Comparison of ENCODE assay signal across 21 cellular contexts in the genomic region with DNA sequence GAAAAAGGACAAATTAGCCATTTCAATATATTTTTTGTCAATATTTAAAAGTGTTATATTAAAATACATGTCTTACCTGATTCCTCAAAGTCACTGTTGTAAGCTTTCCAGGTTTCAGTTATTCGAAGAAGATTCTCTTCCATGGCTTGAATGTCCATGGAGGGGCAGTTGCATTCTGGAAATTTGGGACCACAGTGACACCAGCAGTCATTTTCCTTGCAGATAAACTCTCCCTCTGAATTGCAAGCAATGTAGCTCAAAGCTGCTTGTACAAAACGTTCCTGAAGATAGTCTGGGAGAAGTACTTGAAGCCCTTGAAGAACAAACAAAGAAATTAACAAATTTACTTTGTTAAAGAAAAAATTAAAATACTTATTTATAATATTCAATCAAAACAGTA.
"Had no signal": no experiment of that assay in that cellular context is flagged by ENCODE, and none has a peak within 500 bp of the region (broad histone marks: within the 10 kb centered on the region; RNA-seq: fewer than 3 reads in every experiment).

No MANE protein-coding gene starts in this region.

- H3K9ac ChIP-seq: neural progenitor cell had no signal

- H3K4me1 ChIP-seq: lower lobe of right lung, neural progenitor cell, prostate gland, tibial artery had no signal

- H3K27me3 ChIP-seq: neural progenitor cell, tibial artery had no signal

- H2AFZ ChIP-seq: neural progenitor cell had no signal

- H3K36me3 ChIP-seq: lower lobe of right lung, neural progenitor cell, prostate gland, tibial artery had no signal

- H3K36me3 Mint-ChIP-seq: activated CD4-positive, alpha-beta memory T cell treated with anti-CD3 and anti-CD28 coated beads for 36 hours; activated naive CD8-positive, alpha-beta T cell treated with anti-CD3 and anti-CD28 coated beads, Interleukin-2, amount 10 ng/mL, durations not matched to agents 7 days and 5 days; naive thymus-derived CD8-positive, alpha-beta T cell; neural progenitor cell had no signal

- ATAC-seq: left lobe of liver; lower lobe of right lung; naive thymus-derived CD8-positive, alpha-beta T cell had no signal

- FAIRE-seq: bronchial epithelial cell had no signal

- H3K4me3 ChIP-seq: lower lobe of right lung, neural progenitor cell, prostate gland, tibial artery had no signal

- H3K27ac Mint-ChIP-seq: activated B cell treated with CpG ODN at 0.5 μM for 24 hours; activated CD4-positive, alpha-beta memory T cell treated with anti-CD3 and anti-CD28 coated beads for 36 hours; activated naive CD8-positive, alpha-beta T cell treated with anti-CD3 and anti-CD28 coated beads, Interleukin-2, amount 10 ng/mL, durations not matched to agents 7 days and 5 days; naive thymus-derived CD8-positive, alpha-beta T cell; neural progenitor cell; stimulated activated naive CD8-positive, alpha-beta T cell treated with anti-CD3 and anti-CD28 coated beads, Interleukin-15, Interleukin-2, amounts not matched to agents 100 ng/mL and 50 ng/mL, for 24 hours; T-helper 1 cell treated with Interleukin-12 subunit alpha and Interleukin-12 subunit beta and Interleukin-4 antibody, amounts not matched to agents 30 μg/mL and 1 μg/mL, for 36 hours had no signal

- H3K9me3 Mint-ChIP-seq: activated B cell treated with CpG ODN at 0.5 μM for 24 hours, neural progenitor cell had no signal

- H3K4me3 Mint-ChIP-seq: activated B cell treated with CpG ODN at 0.5 μM for 24 hours; activated CD4-positive, alpha-beta memory T cell treated with anti-CD3 and anti-CD28 coated beads for 36 hours; activated naive CD8-positive, alpha-beta T cell treated with anti-CD3 and anti-CD28 coated beads, Interleukin-2, amount 10 ng/mL, durations not matched to agents 7 days and 5 days; naive thymus-derived CD8-positive, alpha-beta T cell; neural progenitor cell; stimulated activated naive CD8-positive, alpha-beta T cell treated with anti-CD3 and anti-CD28 coated beads, Interleukin-15, Interleukin-2, amounts not matched to agents 100 ng/mL and 50 ng/mL, for 24 hours; T-helper 1 cell treated with Interleukin-12 subunit alpha and Interleukin-12 subunit beta and Interleukin-4 antibody, amounts not matched to agents 30 μg/mL and 1 μg/mL, for 36 hours had no signal

- H3K27ac ChIP-seq: epithelial cell of prostate, lower lobe of right lung, neural progenitor cell, prostate gland, tibial artery had no signal

- H3K4me2 ChIP-seq: neural progenitor cell had no signal

- H3K9me3 ChIP-seq: lower lobe of right lung, prostate gland, tibial artery had no signal

- H3K27me3 Mint-ChIP-seq: activated B cell treated with CpG ODN at 0.5 μM for 24 hours; activated CD4-positive, alpha-beta memory T cell treated with anti-CD3 and anti-CD28 coated beads for 36 hours; activated naive CD8-positive, alpha-beta T cell treated with anti-CD3 and anti-CD28 coated beads, Interleukin-2, amount 10 ng/mL, durations not matched to agents 7 days and 5 days; naive thymus-derived CD8-positive, alpha-beta T cell; stimulated activated naive CD8-positive, alpha-beta T cell treated with anti-CD3 and anti-CD28 coated beads, Interleukin-15, Interleukin-2, amounts not matched to agents 100 ng/mL and 50 ng/mL, for 24 hours had no signal

- DNase-seq: activated B cell treated with CpG ODN at 0.5 μM for 24 hours; activated CD4-positive, alpha-beta memory T cell treated with anti-CD3 and anti-CD28 coated beads for 36 hours; activated CD4-positive, alpha-beta T cell treated with anti-CD3 and anti-CD28 coated beads for 48 hours; activated naive CD4-positive, alpha-beta T cell treated with Interleukin-2 at 50 U/mL for 16 hours; activated naive CD8-positive, alpha-beta T cell treated with anti-CD3 and anti-CD28 coated beads, Interleukin-2, amount 10 ng/mL, durations not matched to agents 7 days and 5 days; activated T-cell treated with anti-CD3 and anti-CD28 coated beads, Interleukin-2, amount 50 U/mL, for 48 hours; amniotic stem cell; cortex of kidney; kidney; lower lobe of right lung; naive thymus-derived CD8-positive, alpha-beta T cell; stimulated activated CD4-positive, alpha-beta T cell treated with anti-CD3 and anti-CD28 coated beads, Interleukin-12 subunit alpha, Interleukin-12 subunit beta, amount 100 ng/mL, for 4 hours; T1000; tibial artery had no signal

- H3K4me1 Mint-ChIP-seq: activated B cell treated with CpG ODN at 0.5 μM for 24 hours; activated naive CD8-positive, alpha-beta T cell treated with anti-CD3 and anti-CD28 coated beads, Interleukin-2, amount 10 ng/mL, durations not matched to agents 7 days and 5 days; naive thymus-derived CD8-positive, alpha-beta T cell; neural progenitor cell had no signal
